ENCODE assay signal across 1 cellular context in genomic region chr6:22164236-22164635, GRCh38.
TF ChIP-seq lines count a peak whose summit lies in the region.

No MANE protein-coding gene starts in this region.

TF ChIP-seq in endothelial cell of umbilical vein, 7 proteins besides CTCF, POLR2A, EP300 and RAD21 (continued from another document):
- TF ChIP-seq JUN (IDR thresholded peaks at IDR 0.05; ENCODE audit: borderline replicate concordance, insufficient read depth, insufficient read length, low read depth) = no peak
